ENCODE assay signal across 1 cellular context in genomic region chr11:18011633-18012313, GRCh38.
TF ChIP-seq lines count a peak whose summit lies in the region.

No MANE protein-coding gene starts in this region.

TF ChIP-seq in HepG2, 621 proteins besides CTCF, POLR2A, EP300 and RAD21 (continues in another document):
- no peak for TF ChIP-seq ZBTB21 (CRISPR knock-in tag; IDR thresholded peaks at IDR 0.05)
- TF ChIP-seq ZBTB7A (CRISPR knock-in tag; IDR thresholded peaks at IDR 0.05), result no peak
- TF ChIP-seq ZNF703 (CRISPR knock-in tag; IDR thresholded peaks at IDR 0.05; ENCODE audit: borderline replicate concordance), result peak; percentile 57; the same call in 1 of the 2 replicates
- TF ChIP-seq MLLT10 (CRISPR knock-in tag; IDR thresholded peaks at IDR 0.05), result no peak
- TF ChIP-seq ZNF598 (CRISPR knock-in tag; IDR thresholded peaks at IDR 0.05; ENCODE audit: borderline replicate concordance), result no peak
- TF ChIP-seq ZBTB42 (CRISPR knock-in tag; IDR thresholded peaks at IDR 0.05), result no peak
- no peak for TF ChIP-seq ZNF816 (CRISPR knock-in tag; IDR thresholded peaks at IDR 0.05; ENCODE audit: borderline replicate concordance)
- TF ChIP-seq ZNF503 (CRISPR knock-in tag; IDR thresholded peaks at IDR 0.05), result no peak
- TF ChIP-seq STAT5B (CRISPR knock-in tag; IDR thresholded peaks at IDR 0.05), result no peak
- no peak for TF ChIP-seq THAP7 (CRISPR knock-in tag; IDR thresholded peaks at IDR 0.05)
- no peak for TF ChIP-seq NFIC (IDR thresholded peaks at IDR 0.05; ENCODE audit: low read length)
- TF ChIP-seq ZNF740 (CRISPR knock-in tag; IDR thresholded peaks at IDR 0.05), result no peak
- TF ChIP-seq ZNF704 (CRISPR knock-in tag; IDR thresholded peaks at IDR 0.05; ENCODE audit: borderline replicate concordance), result no peak
- TF ChIP-seq MTF2 (CRISPR knock-in tag; IDR thresholded peaks at IDR 0.05; ENCODE audit: borderline replicate concordance), result no peak
- TF ChIP-seq STAG1 (CRISPR knock-in tag; IDR thresholded peaks at IDR 0.05), result no peak
- peak; percentile 52; the same call in 1 of the 2 replicates for TF ChIP-seq POLR2G (IDR thresholded peaks at IDR 0.05; ENCODE audit: low read depth, low read length)
- TF ChIP-seq NAIF1 (CRISPR knock-in tag; IDR thresholded peaks at IDR 0.05; ENCODE audit: borderline replicate concordance), result no peak
- TF ChIP-seq ZFY (CRISPR knock-in tag; IDR thresholded peaks at IDR 0.05), result no peak
- no peak for TF ChIP-seq KAT2B (IDR thresholded peaks at IDR 0.05; ENCODE audit: borderline replicate concordance, low read depth, low read length)
- no peak for TF ChIP-seq MEIS1 (CRISPR knock-in tag; IDR thresholded peaks at IDR 0.05; ENCODE audit: borderline replicate concordance)
- no peak for TF ChIP-seq NR2F6 (IDR thresholded peaks at IDR 0.05)
- TF ChIP-seq NR2F6 (CRISPR knock-in tag; IDR thresholded peaks at IDR 0.05), result no peak
- no peak for TF ChIP-seq ZNF83 (CRISPR knock-in tag; IDR thresholded peaks at IDR 0.05; ENCODE audit: borderline replicate concordance)
- no peak for TF ChIP-seq ZNF34 (CRISPR knock-in tag; IDR thresholded peaks at IDR 0.05; ENCODE audit: borderline replicate concordance)
- 0 out of 2 replicates have a peak, but pooled peaks have one; percentile 6 for TF ChIP-seq PHF21A (CRISPR knock-in tag; IDR thresholded peaks at IDR 0.05)
- no peak for TF ChIP-seq TAF15 (IDR thresholded peaks at IDR 0.05; ENCODE audit: low read depth, low read length, poor library complexity, severe bottlenecking)
- TF ChIP-seq ZNF260 (CRISPR knock-in tag; IDR thresholded peaks at IDR 0.05; ENCODE audit: borderline replicate concordance, low read depth), result no peak
- no peak for TF ChIP-seq MXD3 (CRISPR knock-in tag; IDR thresholded peaks at IDR 0.05)
- peak; percentile 14; the same call in 1 of the 2 replicates for TF ChIP-seq AHR (CRISPR knock-in tag; IDR thresholded peaks at IDR 0.05)
- TF ChIP-seq JDP2 (CRISPR knock-in tag; IDR thresholded peaks at IDR 0.05; ENCODE audit: borderline replicate concordance), result no peak
- TF ChIP-seq CHD4 (IDR thresholded peaks at IDR 0.05; ENCODE audit: borderline replicate concordance, low read length), result no peak
- TF ChIP-seq ARNT2 (CRISPR knock-in tag; IDR thresholded peaks at IDR 0.05; ENCODE audit: low read depth), result 0 out of 2 replicates have a peak, but pooled peaks have one; percentile 1
- TF ChIP-seq RXRB (CRISPR knock-in tag; IDR thresholded peaks at IDR 0.05; ENCODE audit: borderline replicate concordance), result no peak
- no peak for TF ChIP-seq ZNF674 (CRISPR knock-in tag; IDR thresholded peaks at IDR 0.05; ENCODE audit: low read depth)
- TF ChIP-seq ZNF12 (CRISPR knock-in tag; IDR thresholded peaks at IDR 0.05), result no peak
- TF ChIP-seq HMG20A (CRISPR knock-in tag; IDR thresholded peaks at IDR 0.05; ENCODE audit: borderline replicate concordance), result no peak
- TF ChIP-seq ZBTB38 (CRISPR knock-in tag; IDR thresholded peaks at IDR 0.05), result no peak
- TF ChIP-seq DPF2 (CRISPR knock-in tag; IDR thresholded peaks at IDR 0.05; ENCODE audit: borderline replicate concordance, low read depth), result no peak
- no peak for TF ChIP-seq ZBTB40 (IDR thresholded peaks at IDR 0.05)
- peak; percentile 58 for TF ChIP-seq ZBTB40 (CRISPR knock-in tag; IDR thresholded peaks at IDR 0.05)
- no peak for TF ChIP-seq ZNF317 (CRISPR knock-in tag; IDR thresholded peaks at IDR 0.05)
- no peak for TF ChIP-seq YEATS2 (CRISPR knock-in tag; IDR thresholded peaks at IDR 0.05; ENCODE audit: borderline replicate concordance)
- TF ChIP-seq HNRNPUL1 (IDR thresholded peaks at IDR 0.05; ENCODE audit: low read depth, low read length), result no peak
- TF ChIP-seq PAF1 (CRISPR knock-in tag; IDR thresholded peaks at IDR 0.05), result no peak
- TF ChIP-seq ZSCAN20 (CRISPR knock-in tag; IDR thresholded peaks at IDR 0.05; ENCODE audit: borderline replicate concordance), result no peak
- TF ChIP-seq HOXA3 (CRISPR knock-in tag; IDR thresholded peaks at IDR 0.05), result no peak
- no peak for TF ChIP-seq AGO1 (IDR thresholded peaks at IDR 0.05; ENCODE audit: low read depth, low read length, poor library complexity, severe bottlenecking)
- TF ChIP-seq HCFC1 (IDR thresholded peaks at IDR 0.05; ENCODE audit: low read depth, low read length), result no peak
- no peak for TF ChIP-seq E2F2 (CRISPR knock-in tag; IDR thresholded peaks at IDR 0.05; ENCODE audit: borderline replicate concordance)
- TF ChIP-seq ZNF790 (CRISPR knock-in tag; IDR thresholded peaks at IDR 0.05; ENCODE audit: borderline replicate concordance), result no peak
- TF ChIP-seq SNAPC4 (CRISPR knock-in tag; IDR thresholded peaks at IDR 0.05), result no peak
